ENCODE assay signal across 8 cellular contexts in genomic region chr1:215567491-215568286, GRCh38. TPM values are rescaled to one million over a fixed set of nuclear protein-coding genes. Genes with fewer than 3 reads are reported as not detected.
DNase-seq lines count a peak whose midpoint lies in the region; ATAC-seq and TF ChIP-seq lines count a peak whose summit lies in the region.

No MANE protein-coding gene starts in this region.

- H3K9me2 ChIP-seq in OCI-LY1 (ENCODE audit: low read depth, low read length): no peaks in the 10 kb centered on the region

- intact Hi-C loops in head of caudate nucleus (cut with DNase I): no loop called here
- intact Hi-C loops in vagina (cut with DNase I): no loop called here

- no peaks in the 10 kb centered on the region for H3K9me3 ChIP-seq in OCI-LY1 (ENCODE audit: low read length)
- no peaks in the 10 kb centered on the region for H3K9me3 ChIP-seq in vagina

- H3K4me1 ChIP-seq in OCI-LY1 (ENCODE audit: insufficient read depth, low read length, severe bottlenecking): peaks cover 6% of the 10 kb centered on the region
- H3K4me1 ChIP-seq in vagina: peaks cover 42% of the 10 kb centered on the region

- H3K9me3 Mint-ChIP-seq in activated naive CD8-positive, alpha-beta T cell (ENCODE audit: low read depth): no peaks in the 10 kb centered on the region
- H3K9me3 Mint-ChIP-seq in osteocyte (ENCODE audit: unreplicated experiment): no peaks in the 10 kb centered on the region

- H4K20me1 ChIP-seq in OCI-LY1 (ENCODE audit: insufficient read depth, low read length): no peaks in the 10 kb centered on the region

- ATAC-seq in GM21515 (IDR thresholded peaks at IDR 0.05; ENCODE audit: unreplicated experiment): peak; percentile 70

- H3K36me3 Mint-ChIP-seq in activated naive CD8-positive, alpha-beta T cell: no peaks in the 10 kb centered on the region
- H3K36me3 Mint-ChIP-seq in osteocyte (ENCODE audit: unreplicated experiment): no peaks in the 10 kb centered on the region

- H3K9ac ChIP-seq in OCI-LY1 (ENCODE audit: low read length): no peak overlapping the region; the same call in 1 of the 2 replicates

- H3K4me1 Mint-ChIP-seq in activated naive CD8-positive, alpha-beta T cell (ENCODE audit: low read depth): peaks cover 12% of the 10 kb centered on the region
- H3K4me1 Mint-ChIP-seq in osteocyte (ENCODE audit: unreplicated experiment): peaks cover 38% of the 10 kb centered on the region

- no peaks in the 10 kb centered on the region for H3K27me3 ChIP-seq in OCI-LY1 (ENCODE audit: insufficient read depth, low read length)
- no peaks in the 10 kb centered on the region for H3K27me3 ChIP-seq in vagina

- TF ChIP-seq CTCF in OCI-LY1 (IDR thresholded peaks at IDR 0.05; ENCODE audit: low read length) (no peak), osteocyte (IDR thresholded peaks at IDR 0.05) (no peak), vagina (IDR thresholded peaks at IDR 0.05) (no peak)

- TF ChIP-seq POLR2A in vagina (IDR thresholded peaks at IDR 0.05): no peak

- no peak overlapping the region for H3K27ac ChIP-seq in OCI-LY1 (ENCODE audit: low read depth, low read length, poor library complexity, severe bottlenecking)
- H3K27ac ChIP-seq in vagina: peak overlapping the region; percentile 98

- DNase-seq in DMS79 (lab: John Stamatoyannopoulos, UW) (peak; percentile 24), HT1080 (ENCODE audit: low read depth) (peak; percentile 62), head of caudate nucleus (peak; percentile 22 to 85 (median 68)), osteocyte (ENCODE audit: extremely low spot score, unreplicated experiment) (no peak), vagina (ENCODE audit: extremely low spot score in 2 of 2) (no peak)

- H3K4me3 Mint-ChIP-seq in activated naive CD8-positive, alpha-beta T cell: peak overlapping the region; percentile 85
- peak overlapping the region; percentile 95 for H3K4me3 Mint-ChIP-seq in osteocyte (ENCODE audit: unreplicated experiment)

- no peak overlapping the region for H2AFZ ChIP-seq in OCI-LY1 (ENCODE audit: low read length)

- peak overlapping the region; percentile 17 for H3K27ac Mint-ChIP-seq in activated naive CD8-positive, alpha-beta T cell
- H3K27ac Mint-ChIP-seq in osteocyte (ENCODE audit: unreplicated experiment): peak overlapping the region; percentile 98

- H3K79me2 ChIP-seq in OCI-LY1 (ENCODE audit: insufficient read depth, low read length): no peaks in the 10 kb centered on the region

- H3K4me2 ChIP-seq in OCI-LY1 (ENCODE audit: low read length): peak overlapping the region; percentile 55

- H3K36me3 ChIP-seq in OCI-LY1 (ENCODE audit: insufficient read depth, low read length) (no peaks in the 10 kb centered on the region), vagina (no peaks in the 10 kb centered on the region)

- H3K4me3 ChIP-seq in OCI-LY1 (ENCODE audit: low read depth, low read length, poor library complexity, severe bottlenecking) (peak overlapping the region; percentile 41), vagina (peak overlapping the region; percentile 88 to 95)

- no peaks in the 10 kb centered on the region for H3F3A ChIP-seq in OCI-LY1 (ENCODE audit: insufficient read depth, low read length)

- peaks cover 2% of the 10 kb centered on the region for H3K27me3 Mint-ChIP-seq in activated naive CD8-positive, alpha-beta T cell
- peaks cover 3% of the 10 kb centered on the region for H3K27me3 Mint-ChIP-seq in osteocyte (ENCODE audit: unreplicated experiment)

RNA-seq across cellular contexts. Expression of gene KCTD3, which starts 0.6 kb away (rescaled TPM):
- 23.2 and 26.9 TPM in 2 replicates for total RNA-seq in HT1080 (2014; rRNA removed; shearing (Covaris generic))
- polyA plus RNA-seq in HT1080 (2015; cell fraction: cytosol; rRNA removed): 26.9 and 36.6 TPM in 2 replicates
- 41.0 and 47.6 TPM in 2 replicates for polyA plus RNA-seq in HT1080 (2015; cell fraction: nucleus; rRNA removed)
- total RNA-seq in osteocyte (32.8 and 33.0 TPM in 2 replicates), vagina (76.9 TPM)

Comparison
In these comparisons a context has a peak if more than half of its experiments do, and no peak if none do; other contexts are left out.
1. DNase-seq: peak in DMS79 (single experiment), HT1080 (single experiment) and head of caudate nucleus (42 of 42); none in osteocyte (single experiment) and vagina (0 of 2).